In the genomic region with DNA sequence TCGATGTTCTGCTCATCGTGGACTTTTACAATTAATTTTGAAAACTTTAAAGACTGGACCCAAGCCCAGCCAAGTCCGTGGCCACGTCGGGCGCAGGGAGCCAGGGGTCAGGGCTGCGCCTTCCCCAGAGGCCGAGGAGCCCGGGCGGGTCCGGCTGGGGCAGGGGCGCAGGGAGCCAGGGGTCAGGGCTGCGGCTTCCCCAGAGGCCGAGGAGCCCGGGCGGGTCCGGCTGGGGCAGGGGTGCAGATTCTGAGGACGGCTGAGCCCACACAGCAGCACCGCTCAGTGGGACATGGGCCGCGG, we compare ENCODE assay signal across 25 cellular contexts.
A peak's percentile ranks its signal among the peaks of the same experiment; 100 is the strongest.
DNase-seq lines count a peak whose midpoint lies in the region; ATAC-seq and TF ChIP-seq lines count a peak whose summit lies in the region.
"Had no signal": no experiment of that assay in that cellular context is flagged by ENCODE, and none has a peak within 500 bp of the region (broad histone marks: within the 10 kb centered on the region; RNA-seq: fewer than 3 reads in every experiment).

No MANE protein-coding gene starts in this region.

- ATAC-seq in Right ventricle myocardium inferior = no peak
- ATAC-seq in heart left ventricle = no peak
- ATAC-seq in activated T-helper 17 cell treated with anti-CD3 and anti-CD28 coated beads, Interleukin-2, amount 50 U/mL, for 72 hours (replicated peaks) = no peak
- ATAC-seq in GM18520 (IDR thresholded peaks at IDR 0.05; ENCODE audit: unreplicated experiment) = no peak
- ATAC-seq: GM12878 had no signal

- TF ChIP-seq POLR2A in heart left ventricle (IDR thresholded peaks at IDR 0.05) = no peak

- H3K36me3 Mint-ChIP-seq in activated T-helper 17 cell treated with anti-CD3 and anti-CD28 coated beads, Interleukin-2, amount 50 U/mL, for 72 hours (ENCODE audit: low read depth) = no peaks in the 10 kb centered on the region
- H3K36me3 Mint-ChIP-seq: CD14-positive monocyte had no signal

- H3K36me3 ChIP-seq in heart left ventricle (no peaks in the 10 kb centered on the region), BLaER1 (no peaks in the 10 kb centered on the region)
- H3K36me3 ChIP-seq in BLaER1 treated with 17β-estradiol and CSF1 and Interleukin-3, amounts not matched to agents 10 nM and 100 nM = no peaks in the 10 kb centered on the region
- H3K36me3 ChIP-seq: BE2C had no signal

- no peak overlapping the region for H3K4me3 Mint-ChIP-seq in activated T-helper 17 cell treated with anti-CD3 and anti-CD28 coated beads, Interleukin-2, amount 50 U/mL, for 72 hours
- H3K4me3 Mint-ChIP-seq: CD14-positive monocyte; CD4-positive, CD25-positive, alpha-beta regulatory T cell; CD8-positive, alpha-beta memory T cell had no signal

- H3K9ac ChIP-seq in BLaER1 = peak overlapping the region; percentile 74; the same call in 1 of the 2 replicates
- peak overlapping the region in 2 of 11 experiments; percentile 15 to 54; a peak in 2 of 22 replicates for H3K9ac ChIP-seq in BLaER1 treated with 17β-estradiol and CSF1 and Interleukin-3, amounts not matched to agents 10 nM and 100 nM

- peak overlapping the region; percentile 7 for H3K27ac Mint-ChIP-seq in activated T-helper 17 cell treated with anti-CD3 and anti-CD28 coated beads, Interleukin-2, amount 50 U/mL, for 72 hours
- H3K27ac Mint-ChIP-seq: CD14-positive monocyte; CD4-positive, alpha-beta memory T cell; CD8-positive, alpha-beta memory T cell had no signal

- no peak overlapping the region for H3K27ac ChIP-seq in heart left ventricle
- H3K27ac ChIP-seq in BLaER1 = peak overlapping the region; percentile 94
- H3K27ac ChIP-seq in BLaER1 treated with 17β-estradiol and CSF1 and Interleukin-3, amounts not matched to agents 10 nM and 100 nM = peak overlapping the region in 4 of 11 experiments; percentile 29 to 64 (median 58); a peak in 6 of 22 replicates

- intact Hi-C loops in Right ventricle myocardium inferior (cut with DNase I) = no loop called here
- intact Hi-C loops in heart left ventricle (cut with DNase I) = no loop called here

- H3K9me3 Mint-ChIP-seq in activated T-helper 17 cell treated with anti-CD3 and anti-CD28 coated beads, Interleukin-2, amount 50 U/mL, for 72 hours = no peaks in the 10 kb centered on the region

- H3K27me3 Mint-ChIP-seq in activated T-helper 17 cell treated with anti-CD3 and anti-CD28 coated beads, Interleukin-2, amount 50 U/mL, for 72 hours = peaks cover 11% of the 10 kb centered on the region

- H3K4me2 ChIP-seq in BLaER1 = peak overlapping the region; percentile 98
- H3K4me2 ChIP-seq in BLaER1 treated with 17β-estradiol and CSF1 and Interleukin-3, amounts not matched to agents 10 nM and 100 nM = peak overlapping the region in 8 of 11 experiments; percentile 78 to 99 (median 94); a peak in 16 of 22 replicates

- DNase-seq in Right ventricle myocardium inferior (ENCODE audit: missing footprints) (peak; percentile 20), heart left ventricle (no peak), putamen (ENCODE audit: low spot score) (no peak)
- DNase-seq in NK-92 treated with Interleukin-12 subunit alpha and Interleukin-12 subunit beta, amount 100 ng/mL, for 24 hours (lab: John Stamatoyannopoulos, UW) = no peak
- DNase-seq: 8988T; ACHN; BE2C; C1 segment of cervical spinal cord; CD4-positive, alpha-beta memory T cell; CD4-positive, CD25-positive, alpha-beta regulatory T cell; CD8-positive, alpha-beta memory T cell; COR-L47; DMS 273 treated with DMSO at 0.1 percent for 48 hours; DMS153; DMS53; DMS79; DND-41; EL; GDM1 had no signal

- WGBS in heart left ventricle, 4 donors = 80 to 84% (median 82%) methylated on average over 16 to 21 of the region's 21 CpGs

- H3K4me3 ChIP-seq in heart left ventricle (no peak overlapping the region), BLaER1 (no peak overlapping the region)
- no peak overlapping the region for H3K4me3 ChIP-seq in BLaER1 treated with 17β-estradiol and CSF1 and Interleukin-3, amounts not matched to agents 10 nM and 100 nM
- H3K4me3 ChIP-seq: GM12878 had no signal

- no peaks in the 10 kb centered on the region for H4K20me1 ChIP-seq in BLaER1
- no peaks in the 10 kb centered on the region for H4K20me1 ChIP-seq in BLaER1 treated with 17β-estradiol and CSF1 and Interleukin-3, amounts not matched to agents 10 nM and 100 nM

- H3K4me1 ChIP-seq in heart left ventricle (no peaks in the 10 kb centered on the region), BLaER1 (peaks cover 89% of the 10 kb centered on the region)
- H3K4me1 ChIP-seq in BLaER1 treated with 17β-estradiol and CSF1 and Interleukin-3, amounts not matched to agents 10 nM and 100 nM = peaks cover 29 to 85% (median 74%) of the 10 kb centered on the region in 10 experiments
- H3K4me1 ChIP-seq: BE2C had no signal

- peaks cover 7% of the 10 kb centered on the region for H3K4me1 Mint-ChIP-seq in activated T-helper 17 cell treated with anti-CD3 and anti-CD28 coated beads, Interleukin-2, amount 50 U/mL, for 72 hours
- H3K4me1 Mint-ChIP-seq: CD14-positive monocyte; CD4-positive, CD25-positive, alpha-beta regulatory T cell; CD8-positive, alpha-beta memory T cell had no signal

- H3K9me3 ChIP-seq in heart left ventricle (no peaks in the 10 kb centered on the region), BLaER1 (no peaks in the 10 kb centered on the region)
- H3K9me3 ChIP-seq in BLaER1 treated with 17β-estradiol and CSF1 and Interleukin-3, amounts not matched to agents 10 nM and 100 nM (replicated peaks in 1 of 11) = peaks cover 0 to 5% (median 0%) of the 10 kb centered on the region in 11 experiments; a peak in 6 of 22 replicates
- H3K9me3 ChIP-seq: BE2C had no signal

- H3K27me3 ChIP-seq in heart left ventricle (peaks cover 11 to 91% (median 35%) of the 10 kb centered on the region in 9 donors), BLaER1 (no peaks in the 10 kb centered on the region)
- H3K27me3 ChIP-seq in BLaER1 treated with 17β-estradiol and CSF1 and Interleukin-3, amounts not matched to agents 10 nM and 100 nM = peaks cover 0 to 33% (median 0%) of the 10 kb centered on the region in 11 experiments; a peak in 6 of 22 replicates

- TF ChIP-seq CTCF in heart left ventricle (IDR thresholded peaks at IDR 0.05) = no peak
